In genomic region chr1:78650114-78650513, GRCh38 we compare ENCODE assay signal across 8 cellular contexts. TPM values are rescaled to one million over a fixed set of nuclear protein-coding genes. Genes with fewer than 3 reads are reported as not detected.
DNase-seq lines count a peak whose midpoint lies in the region; TF ChIP-seq lines count a peak whose summit lies in the region.

No MANE protein-coding gene starts in this region.

- TF ChIP-seq CTCF in MM.1S (IDR thresholded peaks at IDR 0.05; ENCODE audit: low read length), result no peak
- TF ChIP-seq CTCF in sigmoid colon (IDR thresholded peaks at IDR 0.05), result no peak

- CTCF ChIA-PET in HEK293T (lab: Yijun Ruan, JAX), result no interaction called here

- H3K9me3 ChIP-seq in MM.1S (replicated peaks; ENCODE audit: insufficient read depth, low read length) (no peaks in the 10 kb centered on the region), endocrine pancreas (ENCODE audit: control insufficient read depth, low read length) (no peaks in the 10 kb centered on the region), sigmoid colon (no peaks in the 10 kb centered on the region)

- H3K79me2 ChIP-seq in MM.1S (ENCODE audit: low read length), result no peaks in the 10 kb centered on the region

- intact Hi-C loops in sigmoid colon (cut with DNase I), result no loop called here

- no peak for TF ChIP-seq EP300 in sigmoid colon (IDR thresholded peaks at IDR 0.05)

- POLR2A ChIA-PET in HEK293T (lab: Yijun Ruan, JAX), result no interaction called here

- no peak overlapping the region for H2AFZ ChIP-seq in MM.1S (ENCODE audit: low read length)

- 42 to 78% methylated on average over 4 of the region's 4 CpGs for WGBS in sigmoid colon, 2 donors

- H3K27ac ChIP-seq in MM.1S (ENCODE audit: low read length), result peak overlapping the region; percentile 28; the same call in 1 of the 2 replicates
- H3K27ac ChIP-seq in sigmoid colon, result peak overlapping the region; percentile 36 to 57 (median 50)

- H3K27me3 ChIP-seq in MM.1S (replicated peaks; ENCODE audit: insufficient read depth, low read length) (no peaks in the 10 kb centered on the region), endocrine pancreas (ENCODE audit: control insufficient read depth, insufficient read depth, low read length) (no peaks in the 10 kb centered on the region), sigmoid colon (no peaks in the 10 kb centered on the region)

- DNase-seq in GM03348 (ENCODE audit: low spot score) (peak; percentile 12), MM.1S (no peak), sigmoid colon (no peak), DMS53 treated with DMSO at 0.1 percent for 48 hours (lab: John Stamatoyannopoulos, UW; ENCODE audit: unreplicated experiment) (no peak), HEK293T (ENCODE audit: extremely low spot score) (no peak)
- DNase-seq in activated effector memory CD4-positive, alpha-beta T cell treated with anti-CD3 and anti-CD28 coated beads, Interleukin-2, amount 50 U/mL, for 16 hours, result no peak
- DNase-seq in stimulated activated CD4-positive, alpha-beta T cell treated with anti-CD3 and anti-CD28 coated beads, Interleukin-15, amount 100 ng/mL, for 24 hours, result no peak

- H3K9me2 ChIP-seq in MM.1S (replicated peaks; ENCODE audit: insufficient read depth, low read length), result no peaks in the 10 kb centered on the region

- H3K4me1 ChIP-seq in MM.1S (ENCODE audit: low read length) (peaks cover 11% of the 10 kb centered on the region), endocrine pancreas (ENCODE audit: control insufficient read depth, insufficient read depth, low read length) (peaks cover 4% of the 10 kb centered on the region), sigmoid colon (peaks cover 0 to 11% (median 4%) of the 10 kb centered on the region in 4 donors)

- H3K4me3 ChIP-seq in MM.1S (ENCODE audit: low read length), result no peak overlapping the region
- H3K4me3 ChIP-seq in endocrine pancreas (ENCODE audit: control insufficient read depth, insufficient read depth, low read length), result peak overlapping the region; percentile 61
- peak overlapping the region; percentile 7 to 40 (median 33) for H3K4me3 ChIP-seq in sigmoid colon

- no peak overlapping the region for H3K9ac ChIP-seq in MM.1S (ENCODE audit: low read length)
- H3K9ac ChIP-seq in endocrine pancreas (ENCODE audit: control insufficient read depth, insufficient read depth, low read length), result no peak overlapping the region

- TF ChIP-seq POLR2A in sigmoid colon (IDR thresholded peaks at IDR 0.05), result no peak

- no peaks in the 10 kb centered on the region; the same call in 1 of the 2 replicates for H3F3A ChIP-seq in MM.1S (ENCODE audit: insufficient read depth, low read length)

- H3K36me3 ChIP-seq in MM.1S (replicated peaks; ENCODE audit: insufficient read depth, low read length) (no peaks in the 10 kb centered on the region), endocrine pancreas (ENCODE audit: control insufficient read depth, insufficient read depth, low read length) (no peaks in the 10 kb centered on the region), sigmoid colon (peaks cover 0 to 4% (median 0%) of the 10 kb centered on the region in 4 donors)

- no peaks in the 10 kb centered on the region for H4K20me1 ChIP-seq in MM.1S (ENCODE audit: insufficient read depth, low read length)

- H3K4me2 ChIP-seq in MM.1S (ENCODE audit: low read depth, low read length), result peak overlapping the region; percentile 9; the same call in 1 of the 2 replicates

TF ChIP-seq in HEK293T, 16 proteins besides CTCF, POLR2A, EP300 and RAD21:
- TF ChIP-seq SP1 (IDR thresholded peaks at IDR 0.05), result no peak
- no peak for TF ChIP-seq NFRKB (IDR thresholded peaks at IDR 0.05)
- TF ChIP-seq HDGF (IDR thresholded peaks at IDR 0.05; ENCODE audit: borderline replicate concordance), result no peak
- TF ChIP-seq FOXK2 (IDR thresholded peaks at IDR 0.05), result no peak
- no peak for TF ChIP-seq ZNF384 (IDR thresholded peaks at IDR 0.05)
- no peak for TF ChIP-seq FOXM1 (IDR thresholded peaks at IDR 0.05; ENCODE audit: borderline replicate concordance)
- TF ChIP-seq BHLHE40 (IDR thresholded peaks at IDR 0.05; ENCODE audit: borderline replicate concordance), result no peak
- TF ChIP-seq FOXA1 (IDR thresholded peaks at IDR 0.05), result no peak
- TF ChIP-seq ARNT (IDR thresholded peaks at IDR 0.05), result no peak
- no peak for TF ChIP-seq L3MBTL2 (conservative IDR thresholded peaks at IDR 0.05)
- no peak for TF ChIP-seq LEF1 (IDR thresholded peaks at IDR 0.05; ENCODE audit: borderline replicate concordance)
- no peak for TF ChIP-seq PKNOX1 (IDR thresholded peaks at IDR 0.05)
- no peak for TF ChIP-seq CTBP1 (IDR thresholded peaks at IDR 0.05; ENCODE audit: borderline replicate concordance)
- TF ChIP-seq ELF4 (IDR thresholded peaks at IDR 0.05), result no peak
- no peak for TF ChIP-seq TARDBP (IDR thresholded peaks at IDR 0.05)
- TF ChIP-seq SUZ12 (IDR thresholded peaks at IDR 0.05), result no peak

RNA-seq across cellular contexts. Expression of gene IFI44, which starts 0.5 kb away (rescaled TPM):
- total RNA-seq in sigmoid colon, result 10 to 100 TPM; 13.7 to 23.0 (median 20.2) TPM
- polyA plus RNA-seq in sigmoid colon, result 10 to 100 TPM in 2 of 3 donors, 1 to 10 TPM in 1; 3.9 to 29.5 (median 10.8) TPM

RNA-seq across cellular contexts. Expression of gene IFI44L, which starts 29.9 kb away (rescaled TPM):
- 10 to 100 TPM in 2 of 4 donors, 1 to 10 TPM in 2; 3.0 to 18.2 (median 9.4) TPM for total RNA-seq in sigmoid colon
- polyA plus RNA-seq in sigmoid colon, result 10 to 100 TPM in 1 of 3 donors, 1 to 10 TPM in 2; 1.6 to 18.4 (median 2.4) TPM
